Comparison of ENCODE assay signal across 1 cellular context in the genomic region with DNA sequence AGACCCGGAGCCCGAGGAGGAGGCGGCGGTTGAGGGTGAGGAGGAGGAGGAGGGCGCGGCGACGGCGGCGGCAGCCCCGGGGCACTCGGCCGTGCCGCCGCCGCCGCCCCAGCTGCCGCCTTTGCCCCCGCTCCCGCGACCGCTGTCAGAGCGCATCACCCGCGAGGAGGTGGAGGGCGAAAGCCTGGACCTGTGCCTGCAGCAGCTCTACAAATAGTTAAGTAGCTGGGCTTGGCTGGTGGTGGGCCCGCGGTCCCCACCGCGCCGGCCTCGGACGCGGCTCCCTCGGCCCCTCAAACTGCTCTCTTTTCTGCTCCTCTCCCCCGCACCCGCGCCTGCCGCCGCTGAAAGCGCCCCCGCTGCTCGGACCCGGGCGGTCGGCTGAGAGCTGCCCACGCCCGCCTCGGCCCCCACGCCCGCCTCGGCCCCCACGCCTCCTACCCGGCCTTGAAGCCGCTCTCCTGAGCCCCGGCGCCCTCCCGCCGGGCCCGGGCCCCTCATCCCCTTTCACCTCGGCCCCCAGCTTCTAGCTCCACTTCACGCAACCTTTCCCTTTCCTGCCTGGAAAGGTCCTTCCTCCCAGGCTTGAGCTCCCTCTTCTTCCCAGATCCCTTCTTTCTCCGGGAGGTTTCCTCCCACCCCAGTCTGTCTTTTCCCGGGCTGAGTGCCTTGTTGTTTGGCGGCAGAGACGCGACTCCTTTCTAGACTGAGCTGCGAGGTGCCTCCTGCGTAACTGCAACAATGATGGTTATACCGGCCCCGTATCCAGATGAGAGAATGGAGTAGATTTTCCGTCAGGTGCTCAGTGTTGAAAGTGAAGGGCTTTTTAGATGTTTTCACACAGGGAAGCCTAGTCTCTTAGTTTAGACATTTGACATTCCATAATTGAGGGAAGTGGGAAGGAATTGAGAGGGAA.
TF ChIP-seq lines count a peak whose summit lies in the region.

No MANE protein-coding gene starts in this region.

TF ChIP-seq in HEK293, 187 proteins besides CTCF, POLR2A, EP300 and RAD21 (continued from another document and continues in another):
- TF ChIP-seq, protein P1, sequence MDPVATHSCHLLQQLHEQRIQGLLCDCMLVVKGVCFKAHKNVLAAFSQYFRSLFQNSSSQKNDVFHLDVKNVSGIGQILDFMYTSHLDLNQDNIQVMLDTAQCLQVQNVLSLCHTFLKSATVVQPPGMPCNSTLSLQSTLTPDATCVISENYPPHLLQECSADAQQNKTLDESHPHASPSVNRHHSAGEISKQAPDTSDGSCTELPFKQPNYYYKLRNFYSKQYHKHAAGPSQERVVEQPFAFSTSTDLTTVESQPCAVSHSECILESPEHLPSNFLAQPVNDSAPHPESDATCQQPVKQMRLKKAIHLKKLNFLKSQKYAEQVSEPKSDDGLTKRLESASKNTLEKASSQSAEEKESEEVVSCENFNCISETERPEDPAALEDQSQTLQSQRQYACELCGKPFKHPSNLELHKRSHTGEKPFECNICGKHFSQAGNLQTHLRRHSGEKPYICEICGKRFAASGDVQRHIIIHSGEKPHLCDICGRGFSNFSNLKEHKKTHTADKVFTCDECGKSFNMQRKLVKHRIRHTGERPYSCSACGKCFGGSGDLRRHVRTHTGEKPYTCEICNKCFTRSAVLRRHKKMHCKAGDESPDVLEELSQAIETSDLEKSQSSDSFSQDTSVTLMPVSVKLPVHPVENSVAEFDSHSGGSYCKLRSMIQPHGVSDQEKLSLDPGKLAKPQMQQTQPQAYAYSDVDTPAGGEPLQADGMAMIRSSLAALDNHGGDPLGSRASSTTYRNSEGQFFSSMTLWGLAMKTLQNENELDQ (tag by site-specific recombination; IDR thresholded peaks at IDR 0.05; ENCODE audit: low read depth): no peak
- no peak for TF ChIP-seq ZXDB (tag by site-specific recombination; IDR thresholded peaks at IDR 0.05)
- TF ChIP-seq, protein P2, sequence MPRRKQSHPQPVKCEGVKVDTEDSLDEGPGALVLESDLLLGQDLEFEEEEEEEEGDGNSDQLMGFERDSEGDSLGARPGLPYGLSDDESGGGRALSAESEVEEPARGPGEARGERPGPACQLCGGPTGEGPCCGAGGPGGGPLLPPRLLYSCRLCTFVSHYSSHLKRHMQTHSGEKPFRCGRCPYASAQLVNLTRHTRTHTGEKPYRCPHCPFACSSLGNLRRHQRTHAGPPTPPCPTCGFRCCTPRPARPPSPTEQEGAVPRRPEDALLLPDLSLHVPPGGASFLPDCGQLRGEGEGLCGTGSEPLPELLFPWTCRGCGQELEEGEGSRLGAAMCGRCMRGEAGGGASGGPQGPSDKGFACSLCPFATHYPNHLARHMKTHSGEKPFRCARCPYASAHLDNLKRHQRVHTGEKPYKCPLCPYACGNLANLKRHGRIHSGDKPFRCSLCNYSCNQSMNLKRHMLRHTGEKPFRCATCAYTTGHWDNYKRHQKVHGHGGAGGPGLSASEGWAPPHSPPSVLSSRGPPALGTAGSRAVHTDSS (tag by site-specific recombination; IDR thresholded peaks at IDR 0.05): peak; percentile 67; the same call in 1 of the 2 replicates
- TF ChIP-seq ZFHX2 (tag by site-specific recombination; conservative IDR thresholded peaks at IDR 0.05): peak; percentile 95
- TF ChIP-seq ZNF266 (tag by site-specific recombination; IDR thresholded peaks at IDR 0.05; ENCODE audit: low read depth): no peak
- TF ChIP-seq ZSCAN16 (tag by site-specific recombination; IDR thresholded peaks at IDR 0.05): no peak
- TF ChIP-seq, protein P3, sequence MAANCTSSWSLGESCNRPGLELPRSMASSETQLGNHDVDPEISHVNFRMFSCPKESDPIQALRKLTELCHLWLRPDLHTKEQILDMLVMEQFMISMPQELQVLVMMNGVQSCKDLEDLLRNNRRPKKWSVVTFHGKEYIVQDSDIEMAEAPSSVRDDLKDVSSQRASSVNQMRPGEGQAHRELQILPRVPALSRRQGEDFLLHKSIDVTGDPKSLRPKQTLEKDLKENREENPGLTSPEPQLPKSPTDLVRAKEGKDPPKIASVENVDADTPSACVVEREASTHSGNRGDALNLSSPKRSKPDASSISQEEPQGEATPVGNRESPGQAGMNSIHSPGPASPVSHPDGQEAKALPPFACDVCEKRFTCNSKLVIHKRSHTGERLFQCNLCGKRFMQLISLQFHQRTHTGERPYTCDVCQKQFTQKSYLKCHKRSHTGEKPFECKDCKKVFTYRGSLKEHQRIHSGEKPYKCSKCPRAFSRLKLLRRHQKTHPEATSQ (tag by site-specific recombination; IDR thresholded peaks at IDR 0.05): no peak
- TF ChIP-seq ZNF354C (tag by site-specific recombination; IDR thresholded peaks at IDR 0.05; ENCODE audit: borderline replicate concordance, low read depth): no peak
- TF ChIP-seq GLIS2 (tag by site-specific recombination; IDR thresholded peaks at IDR 0.05): peak; percentile 63; the same call in 1 of the 2 replicates
- TF ChIP-seq, protein P4, sequence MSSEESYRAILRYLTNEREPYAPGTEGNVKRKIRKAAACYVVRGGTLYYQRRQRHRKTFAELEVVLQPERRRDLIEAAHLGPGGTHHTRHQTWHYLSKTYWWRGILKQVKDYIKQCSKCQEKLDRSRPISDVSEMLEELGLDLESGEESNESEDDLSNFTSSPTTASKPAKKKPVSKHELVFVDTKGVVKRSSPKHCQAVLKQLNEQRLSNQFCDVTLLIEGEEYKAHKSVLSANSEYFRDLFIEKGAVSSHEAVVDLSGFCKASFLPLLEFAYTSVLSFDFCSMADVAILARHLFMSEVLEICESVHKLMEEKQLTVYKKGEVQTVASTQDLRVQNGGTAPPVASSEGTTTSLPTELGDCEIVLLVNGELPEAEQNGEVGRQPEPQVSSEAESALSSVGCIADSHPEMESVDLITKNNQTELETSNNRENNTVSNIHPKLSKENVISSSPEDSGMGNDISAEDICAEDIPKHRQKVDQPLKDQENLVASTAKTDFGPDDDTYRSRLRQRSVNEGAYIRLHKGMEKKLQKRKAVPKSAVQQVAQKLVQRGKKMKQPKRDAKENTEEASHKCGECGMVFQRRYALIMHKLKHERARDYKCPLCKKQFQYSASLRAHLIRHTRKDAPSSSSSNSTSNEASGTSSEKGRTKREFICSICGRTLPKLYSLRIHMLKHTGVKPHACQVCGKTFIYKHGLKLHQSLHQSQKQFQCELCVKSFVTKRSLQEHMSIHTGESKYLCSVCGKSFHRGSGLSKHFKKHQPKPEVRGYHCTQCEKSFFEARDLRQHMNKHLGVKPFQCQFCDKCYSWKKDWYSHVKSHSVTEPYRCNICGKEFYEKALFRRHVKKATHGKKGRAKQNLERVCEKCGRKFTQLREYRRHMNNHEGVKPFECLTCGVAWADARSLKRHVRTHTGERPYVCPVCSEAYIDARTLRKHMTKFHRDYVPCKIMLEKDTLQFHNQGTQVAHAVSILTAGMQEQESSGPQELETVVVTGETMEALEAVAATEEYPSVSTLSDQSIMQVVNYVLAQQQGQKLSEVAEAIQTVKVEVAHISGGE (tag by site-specific recombination; conservative IDR thresholded peaks at IDR 0.05; ENCODE audit: low read depth): 0 out of 2 replicates have a peak, but pooled peaks have one; percentile 8
- TF ChIP-seq ZNF169 (tag by site-specific recombination; IDR thresholded peaks at IDR 0.05): no peak
- TF ChIP-seq ZNF76 (tag by site-specific recombination; IDR thresholded peaks at IDR 0.05; ENCODE audit: borderline replicate concordance, low read depth): no peak
- TF ChIP-seq ZNF426 (tag by site-specific recombination; IDR thresholded peaks at IDR 0.05): no peak
- TF ChIP-seq ZSCAN30 (tag by site-specific recombination; IDR thresholded peaks at IDR 0.05): no peak
- TF ChIP-seq ZNF658 (tag by site-specific recombination; IDR thresholded peaks at IDR 0.05): no peak
- no peak for TF ChIP-seq ZNF121 (tag by site-specific recombination; IDR thresholded peaks at IDR 0.05)
- TF ChIP-seq, protein P5, sequence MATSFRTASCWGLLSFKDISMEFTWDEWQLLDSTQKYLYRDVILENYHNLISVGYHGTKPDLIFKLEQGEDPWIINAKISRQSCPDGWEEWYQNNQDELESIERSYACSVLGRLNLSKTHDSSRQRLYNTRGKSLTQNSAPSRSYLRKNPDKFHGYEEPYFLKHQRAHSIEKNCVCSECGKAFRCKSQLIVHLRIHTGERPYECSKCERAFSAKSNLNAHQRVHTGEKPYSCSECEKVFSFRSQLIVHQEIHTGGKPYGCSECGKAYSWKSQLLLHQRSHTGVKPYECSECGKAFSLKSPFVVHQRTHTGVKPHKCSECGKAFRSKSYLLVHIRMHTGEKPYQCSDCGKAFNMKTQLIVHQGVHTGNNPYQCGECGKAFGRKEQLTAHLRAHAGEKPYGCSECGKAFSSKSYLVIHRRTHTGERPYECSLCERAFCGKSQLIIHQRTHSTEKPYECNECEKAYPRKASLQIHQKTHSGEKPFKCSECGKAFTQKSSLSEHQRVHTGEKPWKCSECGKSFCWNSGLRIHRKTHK (tag by site-specific recombination; IDR thresholded peaks at IDR 0.05): no peak
- TF ChIP-seq HOXA7 (CRISPR knock-in tag; IDR thresholded peaks at IDR 0.05; ENCODE audit: borderline replicate concordance): no peak
- TF ChIP-seq ZNF202 (tag by site-specific recombination; IDR thresholded peaks at IDR 0.05; ENCODE audit: borderline replicate concordance): no peak
- peak; percentile 83 for TF ChIP-seq ZNF10 (tag by site-specific recombination; IDR thresholded peaks at IDR 0.05)
- TF ChIP-seq ZNF37A (tag by site-specific recombination; IDR thresholded peaks at IDR 0.05): no peak
- TF ChIP-seq, protein P6, sequence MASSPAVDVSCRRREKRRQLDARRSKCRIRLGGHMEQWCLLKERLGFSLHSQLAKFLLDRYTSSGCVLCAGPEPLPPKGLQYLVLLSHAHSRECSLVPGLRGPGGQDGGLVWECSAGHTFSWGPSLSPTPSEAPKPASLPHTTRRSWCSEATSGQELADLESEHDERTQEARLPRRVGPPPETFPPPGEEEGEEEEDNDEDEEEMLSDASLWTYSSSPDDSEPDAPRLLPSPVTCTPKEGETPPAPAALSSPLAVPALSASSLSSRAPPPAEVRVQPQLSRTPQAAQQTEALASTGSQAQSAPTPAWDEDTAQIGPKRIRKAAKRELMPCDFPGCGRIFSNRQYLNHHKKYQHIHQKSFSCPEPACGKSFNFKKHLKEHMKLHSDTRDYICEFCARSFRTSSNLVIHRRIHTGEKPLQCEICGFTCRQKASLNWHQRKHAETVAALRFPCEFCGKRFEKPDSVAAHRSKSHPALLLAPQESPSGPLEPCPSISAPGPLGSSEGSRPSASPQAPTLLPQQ (tag by site-specific recombination; IDR thresholded peaks at IDR 0.05): peak; percentile 52; the same call in 1 of the 2 replicates
- TF ChIP-seq ZNF600 (tag by site-specific recombination; IDR thresholded peaks at IDR 0.05): peak; percentile 71
- TF ChIP-seq ZNF560 (tag by site-specific recombination; IDR thresholded peaks at IDR 0.05; ENCODE audit: borderline replicate concordance): no peak
- no peak for TF ChIP-seq ZNF239 (tag by site-specific recombination; IDR thresholded peaks at IDR 0.05)
- TF ChIP-seq, protein P7, sequence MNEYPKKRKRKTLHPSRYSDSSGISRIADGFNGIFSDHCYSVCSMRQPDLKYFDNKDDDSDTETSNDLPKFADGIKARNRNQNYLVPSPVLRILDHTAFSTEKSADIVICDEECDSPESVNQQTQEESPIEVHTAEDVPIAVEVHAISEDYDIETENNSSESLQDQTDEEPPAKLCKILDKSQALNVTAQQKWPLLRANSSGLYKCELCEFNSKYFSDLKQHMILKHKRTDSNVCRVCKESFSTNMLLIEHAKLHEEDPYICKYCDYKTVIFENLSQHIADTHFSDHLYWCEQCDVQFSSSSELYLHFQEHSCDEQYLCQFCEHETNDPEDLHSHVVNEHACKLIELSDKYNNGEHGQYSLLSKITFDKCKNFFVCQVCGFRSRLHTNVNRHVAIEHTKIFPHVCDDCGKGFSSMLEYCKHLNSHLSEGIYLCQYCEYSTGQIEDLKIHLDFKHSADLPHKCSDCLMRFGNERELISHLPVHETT (tag by site-specific recombination; IDR thresholded peaks at IDR 0.05): no peak
- TF ChIP-seq, protein P8, sequence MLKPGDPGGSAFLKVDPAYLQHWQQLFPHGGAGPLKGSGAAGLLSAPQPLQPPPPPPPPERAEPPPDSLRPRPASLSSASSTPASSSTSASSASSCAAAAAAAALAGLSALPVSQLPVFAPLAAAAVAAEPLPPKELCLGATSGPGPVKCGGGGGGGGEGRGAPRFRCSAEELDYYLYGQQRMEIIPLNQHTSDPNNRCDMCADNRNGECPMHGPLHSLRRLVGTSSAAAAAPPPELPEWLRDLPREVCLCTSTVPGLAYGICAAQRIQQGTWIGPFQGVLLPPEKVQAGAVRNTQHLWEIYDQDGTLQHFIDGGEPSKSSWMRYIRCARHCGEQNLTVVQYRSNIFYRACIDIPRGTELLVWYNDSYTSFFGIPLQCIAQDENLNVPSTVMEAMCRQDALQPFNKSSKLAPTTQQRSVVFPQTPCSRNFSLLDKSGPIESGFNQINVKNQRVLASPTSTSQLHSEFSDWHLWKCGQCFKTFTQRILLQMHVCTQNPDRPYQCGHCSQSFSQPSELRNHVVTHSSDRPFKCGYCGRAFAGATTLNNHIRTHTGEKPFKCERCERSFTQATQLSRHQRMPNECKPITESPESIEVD (tag by site-specific recombination; IDR thresholded peaks at IDR 0.05): no peak
- TF ChIP-seq HOXD13 (CRISPR knock-in tag; IDR thresholded peaks at IDR 0.05; ENCODE audit: borderline replicate concordance): no peak
- no peak for TF ChIP-seq ZNF555 (tag by site-specific recombination; conservative IDR thresholded peaks at IDR 0.05)
- no peak for TF ChIP-seq ZBTB1 (tag by site-specific recombination; IDR thresholded peaks at IDR 0.05)
- TF ChIP-seq, protein P9, sequence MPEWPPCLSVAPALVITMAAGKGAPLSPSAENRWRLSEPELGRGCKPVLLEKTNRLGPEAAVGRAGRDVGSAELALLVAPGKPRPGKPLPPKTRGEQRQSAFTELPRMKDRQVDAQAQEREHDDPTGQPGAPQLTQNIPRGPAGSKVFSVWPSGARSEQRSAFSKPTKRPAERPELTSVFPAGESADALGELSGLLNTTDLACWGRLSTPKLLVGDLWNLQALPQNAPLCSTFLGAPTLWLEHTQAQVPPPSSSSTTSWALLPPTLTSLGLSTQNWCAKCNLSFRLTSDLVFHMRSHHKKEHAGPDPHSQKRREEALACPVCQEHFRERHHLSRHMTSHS (tag by site-specific recombination; IDR thresholded peaks at IDR 0.05): no peak
- TF ChIP-seq ZNF404 (tag by site-specific recombination; IDR thresholded peaks at IDR 0.05): no peak
- TF ChIP-seq ZNF140 (tag by site-specific recombination; IDR thresholded peaks at IDR 0.05): no peak
